ENCODE assay signal across 1 cellular context in genomic region chr16:84758627-84759026, GRCh38.
TF ChIP-seq lines count a peak whose summit lies in the region.

No MANE protein-coding gene starts in this region.

TF ChIP-seq in IMR-90, 13 proteins besides CTCF, POLR2A, EP300 and RAD21:
- TF ChIP-seq, protein P1, sequence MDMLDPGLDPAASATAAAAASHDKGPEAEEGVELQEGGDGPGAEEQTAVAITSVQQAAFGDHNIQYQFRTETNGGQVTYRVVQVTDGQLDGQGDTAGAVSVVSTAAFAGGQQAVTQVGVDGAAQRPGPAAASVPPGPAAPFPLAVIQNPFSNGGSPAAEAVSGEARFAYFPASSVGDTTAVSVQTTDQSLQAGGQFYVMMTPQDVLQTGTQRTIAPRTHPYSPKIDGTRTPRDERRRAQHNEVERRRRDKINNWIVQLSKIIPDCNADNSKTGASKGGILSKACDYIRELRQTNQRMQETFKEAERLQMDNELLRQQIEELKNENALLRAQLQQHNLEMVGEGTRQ (IDR thresholded peaks at IDR 0.05; ENCODE audit: low read depth, low read length) = no peak
- TF ChIP-seq RFX5 (IDR thresholded peaks at IDR 0.05; ENCODE audit: low read depth, low read length) (no peak), NFE2L2 (IDR thresholded peaks at IDR 0.05; ENCODE audit: low read depth, low read length) (no peak), CHD1 (IDR thresholded peaks at IDR 0.05; ENCODE audit: low read depth, low read length) (no peak), BHLHE40 (IDR thresholded peaks at IDR 0.05; ENCODE audit: low read depth, low read length) (no peak)
